Comparison of ENCODE assay signal across 8 cellular contexts in genomic region chr19:10625762-10626138, GRCh38. TPM values are rescaled to one million over a fixed set of nuclear protein-coding genes. Genes with fewer than 3 reads are reported as not detected.
DNase-seq lines count a peak whose midpoint lies in the region; ATAC-seq and TF ChIP-seq lines count a peak whose summit lies in the region.

No MANE protein-coding gene starts in this region.

- H3K36me3 ChIP-seq in iPS DF 6.9 (ENCODE audit: control insufficient read depth, insufficient read depth, low read length) = peaks cover 10% of the 10 kb centered on the region; the same call in 1 of the 2 replicates
- H3K36me3 ChIP-seq in sigmoid colon = peaks cover 0 to 24% (median 4%) of the 10 kb centered on the region in 4 donors

- H3K4me1 ChIP-seq in iPS DF 6.9 (ENCODE audit: control insufficient read depth, insufficient read depth, low read length) (peaks cover 2% of the 10 kb centered on the region; the same call in 1 of the 2 replicates), sigmoid colon (peaks cover 0 to 19% (median 17%) of the 10 kb centered on the region in 4 donors)

- TF ChIP-seq EP300 in sigmoid colon (IDR thresholded peaks at IDR 0.05) = no peak

- intact Hi-C loops in sigmoid colon (cut with DNase I) = no loop called here

- no peaks in the 10 kb centered on the region for H3K27me3 ChIP-seq in iPS DF 6.9 (ENCODE audit: control insufficient read depth, insufficient read depth, low read length)
- no peaks in the 10 kb centered on the region for H3K27me3 ChIP-seq in sigmoid colon

- TF ChIP-seq CTCF in GM13977 (IDR thresholded peaks at IDR 0.05; ENCODE audit: extremely low read depth, insufficient read depth, missing control alignments) = no peak
- TF ChIP-seq CTCF in astrocyte of the cerebellum (IDR thresholded peaks at IDR 0.05; ENCODE audit: low read depth, low read length, missing control alignments) = no peak
- TF ChIP-seq CTCF in sigmoid colon (IDR thresholded peaks at IDR 0.05) = no peak

- TF ChIP-seq POLR2A in sigmoid colon (IDR thresholded peaks at IDR 0.05) = no peak

- peak; percentile 17 for DNase-seq in GM13977 (ENCODE audit: low spot score)
- no peak for DNase-seq in astrocyte of the cerebellum (ENCODE audit: low read depth)
- DNase-seq in iPS DF 6.9 (ENCODE audit: low read depth, low spot score) = no peak
- no peak for DNase-seq in sigmoid colon
- no peak for DNase-seq in cortex of kidney (lab: John Stamatoyannopoulos, UW)
- DNase-seq in medulla oblongata (ENCODE audit: extremely low spot score) = no peak

- H3K27ac ChIP-seq in iPS DF 6.9 (ENCODE audit: low read length) (no peak overlapping the region), sigmoid colon (peak overlapping the region; percentile 70 to 77 (median 74))

- H3K4me3 ChIP-seq in astrocyte of the cerebellum (ENCODE audit: low read depth, low read length) (peak overlapping the region; percentile 55), iPS DF 6.9 (ENCODE audit: low read length) (peak overlapping the region; percentile 89; the same call in 1 of the 2 replicates), sigmoid colon (peak overlapping the region; percentile 47 to 75 (median 62))

- in situ Hi-C loops in GM13977 (cut with MboI; ENCODE audit: low pct_unique_long_range_greater_than_20kb, low sequenced_read_pairs, unreplicated experiment) = no loop called here
- in situ Hi-C loops in astrocyte of the cerebellum (cut with HindIII; ENCODE audit: low sequenced_read_pairs) = no loop called here

- ATAC-seq in GM21825 (IDR thresholded peaks at IDR 0.05; ENCODE audit: unreplicated experiment) (no peak), HG03196 (IDR thresholded peaks at IDR 0.05; ENCODE audit: unreplicated experiment) (no peak)

- no peaks in the 10 kb centered on the region for H3K9me3 ChIP-seq in iPS DF 6.9 (ENCODE audit: control insufficient read depth, insufficient read depth, low read length)
- H3K9me3 ChIP-seq in sigmoid colon = no peaks in the 10 kb centered on the region

- no CpG with 5 or more reads among the region's 10 CpGs for WGBS in iPS DF 6.9 (ENCODE audit: insufficient coverage, insufficient read length)
- 15 to 60% methylated on average over 10 of the region's 10 CpGs for WGBS in sigmoid colon, 2 donors

RNA-seq across cellular contexts. Expression of gene SLC44A2, which starts 0.4 kb away (rescaled TPM):
- 10 to 100 TPM; 19.3 to 31.0 (median 25.3) TPM for total RNA-seq in sigmoid colon
- polyA plus RNA-seq in sigmoid colon = 10 to 100 TPM; 12.9 to 88.6 (median 23.4) TPM

RNA-seq across cellular contexts. Expression of gene ILF3, which starts 28.4 kb away (rescaled TPM):
- total RNA-seq in sigmoid colon = 100 to 1,000 TPM in 2 of 4 donors, 10 to 100 TPM in 2; 83.5 to 109 (median 94.8) TPM
- 100 to 1,000 TPM in 1 of 3 donors, 10 to 100 TPM in 2; 25.7 to 146 (median 30.6) TPM for polyA plus RNA-seq in sigmoid colon

RNA-seq across cellular contexts. Expression of gene AP1M2, which starts 38.6 kb away (rescaled TPM):
- total RNA-seq in sigmoid colon = 1 to 10 TPM in 2 of 4 donors, not detected in 2; 1.1 to 3.0 TPM
- 100 to 1,000 TPM in 2 of 3 donors, 10 to 100 TPM in 1; 95.8 to 178 (median 150) TPM for polyA plus RNA-seq in sigmoid colon

RNA-seq across cellular contexts. Expression of gene CDKN2D, which starts 57.0 kb away (rescaled TPM):
- total RNA-seq in sigmoid colon = 10 to 100 TPM in 3 of 4 donors, 1 to 10 TPM in 1; 7.5 to 14.9 (median 11.3) TPM
- polyA plus RNA-seq in sigmoid colon = 10 to 100 TPM; 17.4 to 28.2 (median 17.8) TPM

RNA-seq across cellular contexts. Expression of gene KRI1, which starts 59.9 kb away (rescaled TPM):
- 10 to 100 TPM; 13.6 to 21.1 (median 16.1) TPM for total RNA-seq in sigmoid colon
- 10 to 100 TPM in 2 of 3 donors, 1 to 10 TPM in 1; 7.2 to 28.9 (median 11.4) TPM for polyA plus RNA-seq in sigmoid colon
